ENCODE assay signal across 9 cellular contexts in genomic region chr16:48244863-48245195, GRCh38. TPM values are rescaled to one million over a fixed set of nuclear protein-coding genes. Genes with fewer than 3 reads are reported as not detected.
DNase-seq lines count a peak whose midpoint lies in the region; ATAC-seq, FAIRE-seq and TF ChIP-seq lines count a peak whose summit lies in the region.
"Had no signal": no experiment of that assay in that cellular context is flagged by ENCODE, and none has a peak within 500 bp of the region (broad histone marks: within the 10 kb centered on the region; RNA-seq: fewer than 3 reads in every experiment).

No MANE protein-coding gene starts in this region.

- 5% methylated on average over 8 of the region's 8 CpGs for WGBS in right cardiac atrium
- WGBS in small intestine, 3 donors, result 1 to 5% (median 4%) methylated on average over 8 of the region's 8 CpGs

- intact Hi-C loops in right cardiac atrium (cut with DNase I), result no loop called here

- H3K27ac ChIP-seq in right cardiac atrium (ENCODE audit: low read length), result peak overlapping the region; percentile 84
- H3K27ac ChIP-seq in small intestine (ENCODE audit: low read depth in 1 of 2, low read length in 1 of 2), result peak overlapping the region; percentile 98 to 99

- H3K36me3 ChIP-seq in HAP-1 (replicated peaks) (no peaks in the 10 kb centered on the region), small intestine (ENCODE audit: control insufficient read depth in 2 of 2, insufficient read depth in 2 of 2, low read length in 2 of 2) (no peaks in the 10 kb centered on the region)

- no peak for TF ChIP-seq CTCF in WI38 (IDR thresholded peaks at IDR 0.05; ENCODE audit: low read depth, low read length)

- in situ Hi-C loops in HAP-1 (cut with MboI; ENCODE audit: low sequenced_read_pairs), result no loop called here

- no peaks in the 10 kb centered on the region for H3K27me3 ChIP-seq in HAP-1 (ENCODE audit: low read depth)
- H3K27me3 ChIP-seq in right cardiac atrium (ENCODE audit: control insufficient read depth, insufficient read depth), result no peaks in the 10 kb centered on the region
- H3K27me3 ChIP-seq in small intestine (ENCODE audit: control insufficient read depth in 2 of 2, insufficient read depth in 2 of 2, low read length in 2 of 2), result peaks cover 0 to 1% of the 10 kb centered on the region in 2 donors

- peaks cover 26% of the 10 kb centered on the region for H3K4me1 ChIP-seq in HAP-1
- H3K4me1 ChIP-seq in right cardiac atrium (ENCODE audit: control insufficient read depth, insufficient read depth, low read length), result peaks cover 8% of the 10 kb centered on the region
- H3K4me1 ChIP-seq in small intestine (ENCODE audit: control insufficient read depth in 2 of 2, insufficient read depth in 1 of 2, low read depth in 1 of 2, low read length in 1 of 2), result peaks cover 5 to 6% of the 10 kb centered on the region in 2 donors

- no peak for FAIRE-seq in small intestine (lab: Jason Lieb, UNC)

- DNase-seq in HAP-1 (ENCODE audit: low spot score in 2 of 2) (no peak), right cardiac atrium (no peak), small intestine (peak; percentile 17), NCI-H446 treated with DMSO at 0.1 percent for 48 hours (lab: John Stamatoyannopoulos, UW) (no peak), superior temporal gyrus (ENCODE audit: extremely low spot score) (no peak), NCI-H146 treated with DMSO at 0.1 percent for 48 hours (lab: John Stamatoyannopoulos, UW; ENCODE audit: unreplicated experiment) (no peak)

- ATAC-seq in right cardiac atrium (no peak), HG02884 (IDR thresholded peaks at IDR 0.05; ENCODE audit: unreplicated experiment) (no peak)

- H3K9me3 ChIP-seq in HAP-1 (no peaks in the 10 kb centered on the region), right cardiac atrium (ENCODE audit: control insufficient read depth, low read length) (no peaks in the 10 kb centered on the region), small intestine (ENCODE audit: control insufficient read depth, low read depth) (no peaks in the 10 kb centered on the region)

- peak overlapping the region; percentile 75 for H3K4me3 ChIP-seq in HAP-1
- H3K4me3 ChIP-seq in WI38 (ENCODE audit: low read depth, low read length), result peak overlapping the region; percentile 89
- H3K4me3 ChIP-seq in right cardiac atrium (ENCODE audit: low read length), result peak overlapping the region; percentile 78
- peak overlapping the region; percentile 94 to 99 for H3K4me3 ChIP-seq in small intestine (ENCODE audit: low read depth in 1 of 2, low read length in 2 of 2)

RNA-seq across cellular contexts. Expression of gene LONP2, which starts 0.7 kb away (rescaled TPM):
- 10 to 100 TPM; 69.6 to 79.3 (median 75.8) TPM for total RNA-seq in right cardiac atrium
- 29.3 TPM for polyA plus RNA-seq in right cardiac atrium
- polyA plus RNA-seq in small intestine, result 10 to 100 TPM; 18.1 to 33.1 (median 21.7) TPM

RNA-seq across cellular contexts. Expression of gene ABCC11, which starts 2.5 kb away (rescaled TPM):
- total RNA-seq in right cardiac atrium, result under 1 TPM in 2 of 4 donors, not detected in 2; 0.09 to 0.25 TPM
- polyA plus RNA-seq in right cardiac atrium, result 0.09 TPM
- polyA plus RNA-seq in small intestine, result under 1 TPM in 2 of 3 donors, not detected in 1; 0.15 to 0.22 TPM
- total RNA-seq: M059J had no signal
